In genomic region chr9:109168170-109168569, GRCh38 we compare ENCODE assay signal across 1 cellular context.
A peak's percentile ranks its signal among the peaks of the same experiment; 100 is the strongest.
TF ChIP-seq lines count a peak whose summit lies in the region.

No MANE protein-coding gene starts in this region.

TF ChIP-seq in HepG2, 621 proteins besides CTCF, POLR2A, EP300 and RAD21 (continued from another document and continues in another):
- TF ChIP-seq, protein P1, sequence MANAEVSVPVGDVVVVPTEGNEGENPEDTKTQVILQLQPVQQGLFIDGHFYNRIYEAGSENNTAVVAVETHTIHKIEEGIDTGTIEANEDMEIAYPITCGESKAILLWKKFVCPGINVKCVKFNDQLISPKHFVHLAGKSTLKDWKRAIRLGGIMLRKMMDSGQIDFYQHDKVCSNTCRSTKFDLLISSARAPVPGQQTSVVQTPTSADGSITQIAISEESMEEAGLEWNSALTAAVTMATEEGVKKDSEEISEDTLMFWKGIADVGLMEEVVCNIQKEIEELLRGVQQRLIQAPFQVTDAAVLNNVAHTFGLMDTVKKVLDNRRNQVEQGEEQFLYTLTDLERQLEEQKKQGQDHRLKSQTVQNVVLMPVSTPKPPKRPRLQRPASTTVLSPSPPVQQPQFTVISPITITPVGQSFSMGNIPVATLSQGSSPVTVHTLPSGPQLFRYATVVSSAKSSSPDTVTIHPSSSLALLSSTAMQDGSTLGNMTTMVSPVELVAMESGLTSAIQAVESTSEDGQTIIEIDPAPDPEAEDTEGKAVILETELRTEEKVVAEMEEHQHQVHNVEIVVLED (CRISPR knock-in tag; IDR thresholded peaks at IDR 0.05; ENCODE audit: borderline replicate concordance): no peak
- TF ChIP-seq SMARCC2 (IDR thresholded peaks at IDR 0.05) (no peak), PRDM10 (CRISPR knock-in tag; IDR thresholded peaks at IDR 0.05; ENCODE audit: low read depth) (no peak), NONO (IDR thresholded peaks at IDR 0.05) (no peak), NONO (CRISPR knock-in tag; conservative IDR thresholded peaks at IDR 0.05) (no peak), DNMT1 (CRISPR knock-in tag; IDR thresholded peaks at IDR 0.05) (no peak), SETDB1 (CRISPR knock-in tag; IDR thresholded peaks at IDR 0.05; ENCODE audit: borderline replicate concordance) (no peak), TFE3 (CRISPR knock-in tag; IDR thresholded peaks at IDR 0.05) (no peak), MAF1 (CRISPR knock-in tag; IDR thresholded peaks at IDR 0.05; ENCODE audit: borderline replicate concordance) (no peak), RBFOX2 (IDR thresholded peaks at IDR 0.05; ENCODE audit: low read depth, low read length) (no peak), SNAI1 (CRISPR knock-in tag; IDR thresholded peaks at IDR 0.05; ENCODE audit: borderline replicate concordance) (no peak), NR0B2 (CRISPR knock-in tag; IDR thresholded peaks at IDR 0.05) (no peak), ZNF570 (CRISPR knock-in tag; IDR thresholded peaks at IDR 0.05; ENCODE audit: borderline replicate concordance) (no peak), ONECUT2 (CRISPR knock-in tag; IDR thresholded peaks at IDR 0.05) (no peak), ZNF337 (CRISPR knock-in tag; IDR thresholded peaks at IDR 0.05; ENCODE audit: borderline replicate concordance, low read depth) (no peak), FOXC1 (CRISPR knock-in tag; IDR thresholded peaks at IDR 0.05; ENCODE audit: borderline replicate concordance) (no peak), CBFB (CRISPR knock-in tag; IDR thresholded peaks at IDR 0.05) (no peak), SMARCE1 (IDR thresholded peaks at IDR 0.05; ENCODE audit: borderline replicate concordance) (no peak), WIZ (CRISPR knock-in tag; IDR thresholded peaks at IDR 0.05) (no peak), ZNF10 (CRISPR knock-in tag; IDR thresholded peaks at IDR 0.05; ENCODE audit: borderline replicate concordance, low read depth) (no peak), CEBPB (IDR thresholded peaks at IDR 0.05; ENCODE audit: borderline replicate concordance, low read depth, low read length) (peak; percentile 94), MLLT10 (CRISPR knock-in tag; IDR thresholded peaks at IDR 0.05) (no peak), ZSCAN21 (CRISPR knock-in tag; IDR thresholded peaks at IDR 0.05; ENCODE audit: borderline replicate concordance) (no peak), ZFP36L2 (CRISPR knock-in tag; IDR thresholded peaks at IDR 0.05) (no peak), PITX1 (CRISPR knock-in tag; IDR thresholded peaks at IDR 0.05) (no peak), PAF1 (CRISPR knock-in tag; IDR thresholded peaks at IDR 0.05) (no peak), DNMT3B (CRISPR knock-in tag; conservative IDR thresholded peaks at IDR 0.05) (no peak), SOX6 (IDR thresholded peaks at IDR 0.05) (no peak), SOX6 (CRISPR knock-in tag; IDR thresholded peaks at IDR 0.05) (peak; percentile 41; the same call in 1 of the 2 replicates), ZNF790 (CRISPR knock-in tag; IDR thresholded peaks at IDR 0.05; ENCODE audit: borderline replicate concordance) (no peak), ZNF180 (CRISPR knock-in tag; IDR thresholded peaks at IDR 0.05; ENCODE audit: borderline replicate concordance, low read depth) (no peak), NCOA2 (CRISPR knock-in tag; IDR thresholded peaks at IDR 0.05) (no peak), FOXO4 (CRISPR knock-in tag; conservative IDR thresholded peaks at IDR 0.05) (no peak), ZNF670 (CRISPR knock-in tag; IDR thresholded peaks at IDR 0.05; ENCODE audit: borderline replicate concordance) (peak; percentile 47; the same call in 1 of the 2 replicates), RARG (CRISPR knock-in tag; IDR thresholded peaks at IDR 0.05; ENCODE audit: low read depth) (no peak), ZNF12 (CRISPR knock-in tag; IDR thresholded peaks at IDR 0.05) (peak; percentile 82), ZNF510 (CRISPR knock-in tag; IDR thresholded peaks at IDR 0.05; ENCODE audit: low read depth) (no peak), ZNF253 (CRISPR knock-in tag; IDR thresholded peaks at IDR 0.05; ENCODE audit: borderline replicate concordance) (no peak), ZNF136 (CRISPR knock-in tag; IDR thresholded peaks at IDR 0.05; ENCODE audit: low read depth) (no peak), RXRA (CRISPR knock-in tag; IDR thresholded peaks at IDR 0.05) (no peak), ZNF749 (CRISPR knock-in tag; IDR thresholded peaks at IDR 0.05; ENCODE audit: borderline replicate concordance) (no peak)
- TF ChIP-seq, protein P2, sequence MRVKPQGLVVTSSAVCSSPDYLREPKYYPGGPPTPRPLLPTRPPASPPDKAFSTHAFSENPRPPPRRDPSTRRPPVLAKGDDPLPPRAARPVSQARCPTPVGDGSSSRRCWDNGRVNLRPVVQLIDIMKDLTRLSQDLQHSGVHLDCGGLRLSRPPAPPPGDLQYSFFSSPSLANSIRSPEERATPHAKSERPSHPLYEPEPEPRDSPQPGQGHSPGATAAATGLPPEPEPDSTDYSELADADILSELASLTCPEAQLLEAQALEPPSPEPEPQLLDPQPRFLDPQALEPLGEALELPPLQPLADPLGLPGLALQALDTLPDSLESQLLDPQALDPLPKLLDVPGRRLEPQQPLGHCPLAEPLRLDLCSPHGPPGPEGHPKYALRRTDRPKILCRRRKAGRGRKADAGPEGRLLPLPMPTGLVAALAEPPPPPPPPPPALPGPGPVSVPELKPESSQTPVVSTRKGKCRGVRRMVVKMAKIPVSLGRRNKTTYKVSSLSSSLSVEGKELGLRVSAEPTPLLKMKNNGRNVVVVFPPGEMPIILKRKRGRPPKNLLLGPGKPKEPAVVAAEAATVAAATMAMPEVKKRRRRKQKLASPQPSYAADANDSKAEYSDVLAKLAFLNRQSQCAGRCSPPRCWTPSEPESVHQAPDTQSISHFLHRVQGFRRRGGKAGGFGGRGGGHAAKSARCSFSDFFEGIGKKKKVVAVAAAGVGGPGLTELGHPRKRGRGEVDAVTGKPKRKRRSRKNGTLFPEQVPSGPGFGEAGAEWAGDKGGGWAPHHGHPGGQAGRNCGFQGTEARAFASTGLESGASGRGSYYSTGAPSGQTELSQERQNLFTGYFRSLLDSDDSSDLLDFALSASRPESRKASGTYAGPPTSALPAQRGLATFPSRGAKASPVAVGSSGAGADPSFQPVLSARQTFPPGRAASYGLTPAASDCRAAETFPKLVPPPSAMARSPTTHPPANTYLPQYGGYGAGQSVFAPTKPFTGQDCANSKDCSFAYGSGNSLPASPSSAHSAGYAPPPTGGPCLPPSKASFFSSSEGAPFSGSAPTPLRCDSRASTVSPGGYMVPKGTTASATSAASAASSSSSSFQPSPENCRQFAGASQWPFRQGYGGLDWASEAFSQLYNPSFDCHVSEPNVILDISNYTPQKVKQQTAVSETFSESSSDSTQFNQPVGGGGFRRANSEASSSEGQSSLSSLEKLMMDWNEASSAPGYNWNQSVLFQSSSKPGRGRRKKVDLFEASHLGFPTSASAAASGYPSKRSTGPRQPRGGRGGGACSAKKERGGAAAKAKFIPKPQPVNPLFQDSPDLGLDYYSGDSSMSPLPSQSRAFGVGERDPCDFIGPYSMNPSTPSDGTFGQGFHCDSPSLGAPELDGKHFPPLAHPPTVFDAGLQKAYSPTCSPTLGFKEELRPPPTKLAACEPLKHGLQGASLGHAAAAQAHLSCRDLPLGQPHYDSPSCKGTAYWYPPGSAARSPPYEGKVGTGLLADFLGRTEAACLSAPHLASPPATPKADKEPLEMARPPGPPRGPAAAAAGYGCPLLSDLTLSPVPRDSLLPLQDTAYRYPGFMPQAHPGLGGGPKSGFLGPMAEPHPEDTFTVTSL (CRISPR knock-in tag; IDR thresholded peaks at IDR 0.05; ENCODE audit: borderline replicate concordance): no peak
- TF ChIP-seq, protein P3, sequence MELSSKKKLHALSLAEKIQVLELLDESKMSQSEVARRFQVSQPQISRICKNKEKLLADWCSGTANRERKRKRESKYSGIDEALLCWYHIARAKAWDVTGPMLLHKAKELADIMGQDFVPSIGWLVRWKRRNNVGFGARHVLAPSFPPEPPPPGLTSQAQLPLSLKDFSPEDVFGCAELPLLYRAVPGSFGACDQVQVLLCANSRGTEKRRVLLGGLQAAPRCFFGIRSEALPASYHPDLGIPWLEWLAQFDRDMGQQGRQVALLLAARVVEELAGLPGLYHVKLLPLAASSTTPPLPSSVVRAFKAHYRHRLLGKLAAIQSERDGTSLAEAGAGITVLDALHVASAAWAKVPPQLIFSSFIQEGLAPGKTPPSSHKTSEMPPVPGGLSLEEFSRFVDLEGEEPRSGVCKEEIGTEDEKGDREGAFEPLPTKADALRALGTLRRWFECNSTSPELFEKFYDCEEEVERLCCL (CRISPR knock-in tag; IDR thresholded peaks at IDR 0.05; ENCODE audit: borderline replicate concordance): no peak
